8 cellular contexts compared by ENCODE assay signal in genomic region chr6:138772596-138773176, GRCh38. TPM values are rescaled to one million over a fixed set of nuclear protein-coding genes. Genes with fewer than 3 reads are reported as not detected.
DNase-seq lines count a peak whose midpoint lies in the region; ATAC-seq and TF ChIP-seq lines count a peak whose summit lies in the region.

No MANE protein-coding gene starts in this region.

- BruUV-seq in Panc1 (replicated peaks; lab: Mats Ljungman, UMichigan): no TSS peak

- TF ChIP-seq CTCF in Panc1 (IDR thresholded peaks at IDR 0.05) (no peak), epithelial cell of esophagus (IDR thresholded peaks at IDR 0.05; ENCODE audit: insufficient read depth, low read depth, low read length, missing control alignments) (no peak), prostate gland (IDR thresholded peaks at IDR 0.05) (no peak)

- ATAC-seq in Panc1: no peak

- POLR2A ChIA-PET in Panc1 (lab: Charles Lee): interaction anchor here (0.6 to 1.2 kb wide), 2 partner anchors 47 to 116 kb away, joined by 4 to 12 read pairs; no protein-coding TSS in a partner anchor

- peak overlapping the region; percentile 99 for H3K27ac ChIP-seq in Panc1 (ENCODE audit: low read length)
- H3K27ac ChIP-seq in prostate gland: peak overlapping the region; percentile 94 to 99

- in situ Hi-C loops in Panc1 (cut with HindIII; ENCODE audit: low pct_unique_long_range_greater_than_20kb, low sequenced_read_pairs): no loop called here

- H3K9me3 ChIP-seq in Panc1 (ENCODE audit: control insufficient read depth, insufficient read depth, low read depth, low read length) (no peaks in the 10 kb centered on the region), prostate gland (no peaks in the 10 kb centered on the region)

- TF ChIP-seq POLR2A in prostate gland (IDR thresholded peaks at IDR 0.05): no peak

- intact Hi-C loops in Panc1 (cut with micrococcal nuclease; ENCODE audit: unreplicated experiment): no loop called here
- intact Hi-C loops in prostate gland (cut with DNase I): no loop called here

- H3K27me3 ChIP-seq in Panc1 (ENCODE audit: control insufficient read depth, insufficient read depth, low read length): no peaks in the 10 kb centered on the region
- no peaks in the 10 kb centered on the region for H3K27me3 ChIP-seq in prostate gland (replicated peaks; ENCODE audit: insufficient read depth)

- peaks cover 3% of the 10 kb centered on the region; the same call in 1 of the 2 replicates for H3K36me3 ChIP-seq in Panc1 (ENCODE audit: control insufficient read depth, insufficient read depth, low read length)
- H3K36me3 ChIP-seq in prostate gland: no peaks in the 10 kb centered on the region

- 5% methylated on average over 8 of the region's 8 CpGs for WGBS in prostate gland

- H3K4me1 ChIP-seq in Panc1 (ENCODE audit: control insufficient read depth, insufficient read depth, low read length) (peaks cover 5% of the 10 kb centered on the region), prostate gland (replicated peaks) (no peaks in the 10 kb centered on the region)

- peak; percentile 59 for DNase-seq in activated CD8-positive, alpha-beta memory T cell treated with anti-CD3 and anti-CD28 coated beads for 24 hours
- no peak for DNase-seq in activated CD8-positive, alpha-beta memory T cell treated with anti-CD3 and anti-CD28 coated beads, Interleukin-2, amount 50 U/mL, for 48 hours
- DNase-seq in Panc1 (ENCODE audit: low read depth, low spot score) (no peak), epithelial cell of esophagus (ENCODE audit: low read depth) (no peak), prostate gland (ENCODE audit: low spot score) (no peak), NCI-H187 (lab: John Stamatoyannopoulos, UW) (no peak), putamen (ENCODE audit: low spot score) (no peak), mesenteric fat pad (ENCODE audit: low spot score) (no peak)

- H3K4me3 ChIP-seq in Panc1 (ENCODE audit: low read depth in 2 of 2, low read length in 2 of 2) (peak overlapping the region; percentile 71 to 97), epithelial cell of esophagus (ENCODE audit: low read length) (peak overlapping the region; percentile 71), prostate gland (peak overlapping the region; percentile 67 to 80)

- CTCF ChIA-PET in Panc1 (lab: Charles Lee): interaction anchor here (0.6 kb wide), 1 partner anchor 758 kb away, joined by 4 read pairs; no protein-coding TSS in a partner anchor

RNA-seq across cellular contexts. Expression of gene CCDC28A, which starts 0.9 kb away (rescaled TPM):
- 4.7 TPM for total RNA-seq in Panc1 (2021; ENCODE audit: unreplicated experiment)
- 5.0 TPM for polyA plus RNA-seq in Panc1 (2012; ENCODE audit: insufficient read length)
- total RNA-seq in prostate gland: 10 to 100 TPM; 36.3 to 41.6 TPM
- 9.1 TPM for total RNA-seq in mesenteric fat pad

RNA-seq across cellular contexts. Expression of gene ECT2L, which starts 23.2 kb away (rescaled TPM):
- total RNA-seq in Panc1 (2021; ENCODE audit: unreplicated experiment) (not detected), prostate gland (under 1 TPM in 1 of 2 donors, not detected in 1; 0.41 TPM), mesenteric fat pad (not detected)
- polyA plus RNA-seq in Panc1 (2012; ENCODE audit: insufficient read length): not detected
